Comparison of ENCODE assay signal across 22 cellular contexts in genomic region chr5:34927785-34928184, GRCh38. TPM values are rescaled to one million over a fixed set of nuclear protein-coding genes. Genes with fewer than 3 reads are reported as not detected.
A peak's percentile ranks its signal among the peaks of the same experiment; 100 is the strongest.
DNase-seq lines count a peak whose midpoint lies in the region; ATAC-seq and TF ChIP-seq lines count a peak whose summit lies in the region.
"Had no signal": no experiment of that assay in that cellular context is flagged by ENCODE, and none has a peak within 500 bp of the region (broad histone marks: within the 10 kb centered on the region; RNA-seq: fewer than 3 reads in every experiment).

No MANE protein-coding gene starts in this region.

- H3K27ac ChIP-seq in Panc1 (ENCODE audit: low read length) (peak overlapping the region; percentile 13; the same call in 1 of the 2 replicates), vagina (no peak overlapping the region), heart left ventricle (no peak overlapping the region)

- intact Hi-C loops in Panc1 (cut with micrococcal nuclease; ENCODE audit: unreplicated experiment), result no loop called here
- intact Hi-C loops in vagina (cut with DNase I), result no loop called here
- intact Hi-C loops in heart left ventricle (cut with DNase I), result loop anchor here in 3 of 10 donors (2.0 to 10.0 kb wide), 3 partner anchors 13 to 1485 kb away; partner anchors contain the start of genes TARS1 (in 2 of the 3), BRIX1 (in 1 of the 3) and RAD1 (in 1 of the 3)

- ATAC-seq in Panc1 (no peak), heart left ventricle (no peak), HG03432 (IDR thresholded peaks at IDR 0.05; ENCODE audit: unreplicated experiment) (no peak)
- ATAC-seq in stimulated activated naive B cell treated with anti-CD40 and anti-IgM and Interleukin-4, amounts not matched to agents 10 μg/mL and 1 μg/mL and 100 μg/mL, for 72 hours (replicated peaks), result no peak
- ATAC-seq: GM12878 had no signal

- TF ChIP-seq POLR2A in vagina (IDR thresholded peaks at IDR 0.05), result no peak
- no peak for TF ChIP-seq POLR2A in heart left ventricle (IDR thresholded peaks at IDR 0.05)

- H3K4me3 ChIP-seq in Panc1 (ENCODE audit: low read depth in 2 of 2, low read length in 2 of 2) (no peak overlapping the region), vagina (no peak overlapping the region), heart left ventricle (no peak overlapping the region)
- H3K4me3 ChIP-seq: GM12878, MG63 had no signal

- H3K27me3 ChIP-seq in Panc1 (ENCODE audit: control insufficient read depth, insufficient read depth, low read length) (no peaks in the 10 kb centered on the region), vagina (no peaks in the 10 kb centered on the region), heart left ventricle (no peaks in the 10 kb centered on the region)
- H3K27me3 ChIP-seq: MG63 had no signal

- H3K4me1 ChIP-seq in Panc1 (ENCODE audit: control insufficient read depth, insufficient read depth, low read length), result peaks cover 37% of the 10 kb centered on the region
- H3K4me1 ChIP-seq in vagina, result peaks cover 37% of the 10 kb centered on the region
- H3K4me1 ChIP-seq in heart left ventricle, result peaks cover 0 to 33% (median 18%) of the 10 kb centered on the region in 12 donors

- CTCF ChIA-PET in Panc1 (lab: Charles Lee), result no interaction called here

- in situ Hi-C loops in Panc1 (cut with HindIII; ENCODE audit: low pct_unique_long_range_greater_than_20kb, low sequenced_read_pairs), result no loop called here

- no peak for TF ChIP-seq CTCF in Panc1 (IDR thresholded peaks at IDR 0.05)
- TF ChIP-seq CTCF in brain (conservative IDR thresholded peaks at IDR 0.05), result no peak
- TF ChIP-seq CTCF in vagina (IDR thresholded peaks at IDR 0.05), result no peak
- TF ChIP-seq CTCF in heart left ventricle (IDR thresholded peaks at IDR 0.05), result no peak

- H3K36me3 ChIP-seq in Panc1 (ENCODE audit: control insufficient read depth, insufficient read depth, low read length) (peaks cover 35% of the 10 kb centered on the region), vagina (peaks cover 0 to 40% of the 10 kb centered on the region in 2 donors), heart left ventricle (peaks cover 0 to 48% (median 43%) of the 10 kb centered on the region in 9 donors)

- no TSS peak for BruUV-seq in Panc1 (replicated peaks; lab: Mats Ljungman, UMichigan)

- H3K4me1 Mint-ChIP-seq in brain, result peaks cover 30% of the 10 kb centered on the region
- peaks cover 14 to 21% of the 10 kb centered on the region in 2 donors for H3K4me1 Mint-ChIP-seq in stimulated activated naive B cell treated with anti-CD40 and anti-IgM and Interleukin-4, amounts not matched to agents 10 μg/mL and 1 μg/mL and 100 μg/mL, for 72 hours

- H3K27ac Mint-ChIP-seq in brain, result no peak overlapping the region
- peak overlapping the region; percentile 67 for H3K27ac Mint-ChIP-seq in stimulated activated naive B cell treated with anti-CD40 and anti-IgM and Interleukin-4, amounts not matched to agents 10 μg/mL and 1 μg/mL and 100 μg/mL, for 72 hours
- H3K27ac Mint-ChIP-seq: CD14-positive monocyte had no signal

- H3K27me3 Mint-ChIP-seq in brain, result peaks cover 5% of the 10 kb centered on the region
- no peaks in the 10 kb centered on the region for H3K27me3 Mint-ChIP-seq in stimulated activated naive B cell treated with anti-CD40 and anti-IgM and Interleukin-4, amounts not matched to agents 10 μg/mL and 1 μg/mL and 100 μg/mL, for 72 hours

- POLR2A ChIA-PET in Panc1 (lab: Charles Lee), result no interaction called here

- no peaks in the 10 kb centered on the region for H3K9me3 ChIP-seq in Panc1 (ENCODE audit: control insufficient read depth, insufficient read depth, low read depth, low read length)
- no peaks in the 10 kb centered on the region for H3K9me3 ChIP-seq in vagina
- H3K9me3 ChIP-seq in heart left ventricle, result no peaks in the 10 kb centered on the region
- H3K9me3 ChIP-seq: MG63 had no signal

- DNase-seq in DMS53 (lab: John Stamatoyannopoulos, UW) (peak; percentile 11), DMS53 treated with DMSO at 0.1 percent for 48 hours (lab: John Stamatoyannopoulos, UW; ENCODE audit: unreplicated experiment) (no peak), Panc1 (ENCODE audit: low read depth, low spot score) (no peak), vagina (ENCODE audit: extremely low spot score in 2 of 2) (no peak), heart left ventricle (no peak)
- DNase-seq in stimulated activated naive B cell treated with anti-CD40 and anti-IgM and Interleukin-4, amounts not matched to agents 10 μg/mL and 1 μg/mL and 100 μg/mL, for 72 hours, result no peak
- DNase-seq: AML-193; COR-L47; DMS 273 treated with DMSO at 0.1 percent for 48 hours; EL; MG63; NCI-H1092 treated with DMSO at 0.1 percent for 48 hours; NCI-H146; NCI-H2081 treated with DMSO at 0.1 percent for 48 hours; NCI-H748 treated with DMSO at 0.1 percent for 48 hours; NK-92 treated with Interleukin-12 subunit alpha and Interleukin-12 subunit beta, amount 100 ng/mL, for 24 hours; RPMI8226; SIG-M5 had no signal

- H3K4me3 Mint-ChIP-seq in brain, result peak overlapping the region in 3 of 5 experiments; percentile 30 to 60 (median 59)
- no peak overlapping the region for H3K4me3 Mint-ChIP-seq in stimulated activated naive B cell treated with anti-CD40 and anti-IgM and Interleukin-4, amounts not matched to agents 10 μg/mL and 1 μg/mL and 100 μg/mL, for 72 hours
- H3K4me3 Mint-ChIP-seq: CD14-positive monocyte had no signal

- peaks cover 31% of the 10 kb centered on the region for H3K36me3 Mint-ChIP-seq in brain
- peaks cover 17 to 20% of the 10 kb centered on the region in 2 donors for H3K36me3 Mint-ChIP-seq in stimulated activated naive B cell treated with anti-CD40 and anti-IgM and Interleukin-4, amounts not matched to agents 10 μg/mL and 1 μg/mL and 100 μg/mL, for 72 hours

- H3K9me3 Mint-ChIP-seq in brain, result peaks cover 0 to 3% (median 0%) of the 10 kb centered on the region in 5 experiments
- no peaks in the 10 kb centered on the region for H3K9me3 Mint-ChIP-seq in stimulated activated naive B cell treated with anti-CD40 and anti-IgM and Interleukin-4, amounts not matched to agents 10 μg/mL and 1 μg/mL and 100 μg/mL, for 72 hours
- H3K9me3 Mint-ChIP-seq: CD14-positive monocyte had no signal

- WGBS in heart left ventricle, 4 donors, result 81 to 100% (median 94%) methylated on average over 5 of the region's 5 CpGs

RNA-seq across cellular contexts. Expression of gene DNAJC21, which starts 1.6 kb away (rescaled TPM):
- total RNA-seq in Panc1 (2021; ENCODE audit: unreplicated experiment), result 54.5 TPM
- 40.6 TPM for polyA plus RNA-seq in Panc1 (2012; ENCODE audit: insufficient read length)
- polyA plus RNA-seq in brain (ENCODE audit: insufficient read depth, low read depth, low replicate concordance), result 16.2 TPM
- total RNA-seq in vagina, result 38.5 TPM
- 10 to 100 TPM; 35.7 to 60.1 (median 51.1) TPM for total RNA-seq in heart left ventricle
- polyA plus RNA-seq in heart left ventricle, result 10 to 100 TPM; 38.8 to 46.5 TPM

RNA-seq across cellular contexts. Expression of gene BRIX1, which starts 12.3 kb away (rescaled TPM):
- 46.6 TPM for total RNA-seq in Panc1 (2021; ENCODE audit: unreplicated experiment)
- 31.4 TPM for polyA plus RNA-seq in Panc1 (2012; ENCODE audit: insufficient read length)
- polyA plus RNA-seq in brain (ENCODE audit: insufficient read depth, low read depth, low replicate concordance), result 23.5 TPM
- total RNA-seq in vagina, result 10.3 TPM
- 10 to 100 TPM; 10.5 to 19.6 (median 14.5) TPM for total RNA-seq in heart left ventricle
- 10 to 100 TPM; 10.2 to 14.9 TPM for polyA plus RNA-seq in heart left ventricle

RNA-seq across cellular contexts. Expression of gene RAD1, which starts 12.5 kb away (rescaled TPM):
- total RNA-seq in Panc1 (2021; ENCODE audit: unreplicated experiment), result 31.8 TPM
- polyA plus RNA-seq in Panc1 (2012; ENCODE audit: insufficient read length), result 20.8 TPM
- 44.2 TPM for polyA plus RNA-seq in brain (ENCODE audit: insufficient read depth, low read depth, low replicate concordance)
- 27.7 TPM for total RNA-seq in vagina
- total RNA-seq in heart left ventricle, result 10 to 100 TPM; 12.8 to 29.6 (median 22.7) TPM
- 10 to 100 TPM; 18.7 to 23.9 TPM for polyA plus RNA-seq in heart left ventricle

Comparison
In these comparisons a context has a peak if more than half of its experiments do, and no peak if none do; other contexts are left out.
1. H3K4me3 Mint-ChIP-seq: peak in brain (3 of 5); none in stimulated activated naive B cell treated with anti-CD40 and anti-IgM and Interleukin-4, amounts not matched to agents 10 μg/mL and 1 μg/mL and 100 μg/mL, for 72 hours (0 of 2).